ENCODE assay signal across 4 cellular contexts in genomic region chr7:90334926-90335325, GRCh38. TPM values are rescaled to one million over a fixed set of nuclear protein-coding genes. Genes with fewer than 3 reads are reported as not detected.
"Had no signal": no experiment of that assay in that cellular context is flagged by ENCODE, and none has a peak within 500 bp of the region (broad histone marks: within the 10 kb centered on the region; RNA-seq: fewer than 3 reads in every experiment).

No MANE protein-coding gene starts in this region.

RNA-seq across cellular contexts. Expression of gene FAM237B, which starts 13.8 kb away (rescaled TPM):
- total RNA-seq: HT-29, HT1080, IMR-90 had no signal
- polyA plus RNA-seq: IgD-negative memory B cell, IMR-90 had no signal
